Comparison of ENCODE assay signal across 8 cellular contexts in the genomic region with DNA sequence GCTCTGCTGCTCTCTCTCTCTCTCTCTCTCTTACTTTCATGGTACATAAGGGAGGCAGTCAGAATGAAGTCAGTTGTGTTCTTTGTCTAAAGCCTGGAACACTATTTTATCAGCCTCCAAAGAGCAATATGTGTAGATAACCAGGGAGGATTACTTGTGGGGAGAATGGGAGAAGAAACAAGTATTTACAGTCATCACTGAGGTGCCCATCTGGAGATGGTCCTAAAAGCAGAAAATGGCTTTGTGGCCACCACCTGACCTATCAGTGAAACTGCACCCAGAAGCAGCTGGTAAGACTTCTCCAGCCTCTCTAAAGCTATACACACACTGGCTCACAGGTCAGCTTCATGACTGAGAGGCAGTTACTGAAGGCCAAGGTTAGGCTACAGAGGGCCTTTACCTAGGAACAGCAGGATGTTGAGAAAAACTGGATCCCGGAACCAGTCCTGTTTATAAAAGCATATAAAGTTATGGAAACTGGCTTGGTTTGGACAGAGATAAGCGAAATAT.
DNase-seq lines count a peak whose midpoint lies in the region; ATAC-seq, FAIRE-seq and TF ChIP-seq lines count a peak whose summit lies in the region.

No MANE protein-coding gene starts in this region.

- H3K9ac ChIP-seq in OCI-LY1 (ENCODE audit: low read length): no peak overlapping the region
- H3K9ac ChIP-seq in H1 (replicated peaks in 1 of 4; ENCODE audit: extremely low read depth in 1 of 4, low read depth in 3 of 4, low read length in 3 of 4): no peak overlapping the region

- peak; percentile 51 to 65 for TF ChIP-seq RAD21 in H1 (IDR thresholded peaks at IDR 0.05 in 1 of 2, conservative IDR thresholded peaks at IDR 0.05 in 1 of 2; ENCODE audit: low read depth in 2 of 2, low read length in 2 of 2)

- no peaks in the 10 kb centered on the region for H3K79me1 ChIP-seq in H1 (ENCODE audit: low read depth, low read length)

- peaks cover 0 to 4% of the 10 kb centered on the region in 2 donors for H3K27me3 Mint-ChIP-seq in natural killer cell (ENCODE audit: low read depth in 2 of 2)

- DNase-seq in COLO668 (lab: John Stamatoyannopoulos, UW; ENCODE audit: unreplicated experiment): peak; percentile 0
- no peak for DNase-seq in H1 (ENCODE audit: low read depth in 1 of 2, low spot score in 2 of 2)
- DNase-seq in natural killer cell: no peak
- DNase-seq in 8988T: no peak
- DNase-seq in activated T-cell treated with anti-CD3 and anti-CD28 coated beads, Interleukin-2, amount 50 U/mL, for 48 hours: no peak

- H3K23me2 ChIP-seq in H1 (ENCODE audit: low read depth, low read length): no peaks in the 10 kb centered on the region

- FAIRE-seq in H1 (lab: Jason Lieb, UNC): peak; percentile 60

- H3K4me3 Mint-ChIP-seq in natural killer cell: peak overlapping the region; percentile 7

- no peak overlapping the region for H4K8ac ChIP-seq in H1 (ENCODE audit: extremely low read depth, insufficient read depth, low read length)

- TF ChIP-seq CTCF in OCI-LY1 (IDR thresholded peaks at IDR 0.05; ENCODE audit: low read length) (peak; percentile 54), H1 (IDR thresholded peaks at IDR 0.05; ENCODE audit: control extremely low read depth in 1 of 3, insufficient read depth in 1 of 3, low read depth in 1 of 3, low read length in 3 of 3) (peak in 2 of 3 experiments; percentile 14 to 58; a peak in 2 of 4 replicates), natural killer cell (IDR thresholded peaks at IDR 0.05) (peak; percentile 54)

- no peaks in the 10 kb centered on the region for H3F3A ChIP-seq in OCI-LY1 (ENCODE audit: insufficient read depth, low read length)

- peaks cover 40% of the 10 kb centered on the region for H3K4me1 ChIP-seq in OCI-LY1 (ENCODE audit: insufficient read depth, low read length, severe bottlenecking)
- peaks cover 8 to 16% (median 12%) of the 10 kb centered on the region in 4 experiments for H3K4me1 ChIP-seq in H1 (replicated peaks in 1 of 4; ENCODE audit: control insufficient read depth in 3 of 4, insufficient read depth in 4 of 4, low read length in 3 of 4)

- TF ChIP-seq POLR2A in H1 (IDR thresholded peaks at IDR 0.05; ENCODE audit: control extremely low read depth in 1 of 2, low read depth in 2 of 2, low read length in 2 of 2): no peak

- WGBS in H1 (ENCODE audit: extremely low coverage in 1 of 2, insufficient coverage in 1 of 2, insufficient read length in 1 of 2, insufficient replicate concordance in 2 of 2, low coverage in 1 of 2, low lambda C conversion rate in 2 of 2, missing lambda C conversion rate in 1 of 2), 2 experiments: 70% methylated on average over 2 of the region's 2 CpGs; no CpG with 5 or more reads in 1 of the 2 experiments

- no peak overlapping the region for H2BK12ac ChIP-seq in H1 (ENCODE audit: low read depth, low read length)

- no peak overlapping the region for H3K4ac ChIP-seq in H1 (replicated peaks; ENCODE audit: insufficient read length, low read depth, low read length)

- H3K27ac ChIP-seq in OCI-LY1 (ENCODE audit: low read depth, low read length, poor library complexity, severe bottlenecking) (no peak overlapping the region), H1 (ENCODE audit: low read depth, low read length) (no peak overlapping the region)

- peaks cover 32 to 33% of the 10 kb centered on the region in 2 donors for H3K4me1 Mint-ChIP-seq in natural killer cell

- intact Hi-C loops in natural killer cell (cut with micrococcal nuclease): loop anchor here (1.0 kb wide), 1 partner anchor 108 kb away; no protein-coding TSS in a partner anchor

- H4K5ac ChIP-seq in H1 (ENCODE audit: insufficient read length, low read depth, low read length): no peak overlapping the region

- H3K9me3 ChIP-seq in OCI-LY1 (ENCODE audit: low read length) (no peaks in the 10 kb centered on the region), H1 (ENCODE audit: insufficient read depth in 2 of 2, low read depth in 1 of 2, low read length in 1 of 2) (no peaks in the 10 kb centered on the region)

- H3K36me3 ChIP-seq in OCI-LY1 (ENCODE audit: insufficient read depth, low read length): no peaks in the 10 kb centered on the region; the same call in 1 of the 2 replicates
- no peaks in the 10 kb centered on the region for H3K36me3 ChIP-seq in H1 (ENCODE audit: control insufficient read depth in 2 of 4, insufficient read depth in 4 of 4, low read length in 3 of 4)

- no peaks in the 10 kb centered on the region for H3K36me3 Mint-ChIP-seq in natural killer cell

- no peak overlapping the region for H3K4me2 ChIP-seq in OCI-LY1 (ENCODE audit: low read length)
- no peak overlapping the region for H3K4me2 ChIP-seq in H1 (ENCODE audit: insufficient read depth in 1 of 2, low read depth in 2 of 2, low read length in 2 of 2)

- H2AFZ ChIP-seq in OCI-LY1 (ENCODE audit: low read length) (no peak overlapping the region), H1 (ENCODE audit: low read length) (no peak overlapping the region)

- no peak overlapping the region for H3K56ac ChIP-seq in H1 (replicated peaks; ENCODE audit: insufficient read length, low read depth, low read length)

- H3K14ac ChIP-seq in H1 (ENCODE audit: insufficient read length): no peak overlapping the region

- H2BK20ac ChIP-seq in H1 (ENCODE audit: low read length): no peak overlapping the region

- H3K79me2 ChIP-seq in OCI-LY1 (ENCODE audit: insufficient read depth, low read length) (peaks cover 34% of the 10 kb centered on the region), H1 (ENCODE audit: control insufficient read depth in 1 of 2, insufficient read depth in 2 of 2, low read length in 2 of 2) (peaks cover 0 to 26% of the 10 kb centered on the region in 2 experiments; a peak in 2 of 4 replicates)

- H2BK120ac ChIP-seq in H1 (replicated peaks; ENCODE audit: low read depth, low read length): no peak overlapping the region

- no peak overlapping the region for H3K18ac ChIP-seq in H1 (ENCODE audit: extremely low read depth, low read length)

- no peak for TF ChIP-seq EP300 in H1 (IDR thresholded peaks at IDR 0.05; ENCODE audit: borderline replicate concordance in 1 of 2, low read depth in 2 of 2, low read length in 2 of 2)

- no peaks in the 10 kb centered on the region for H3K9me3 Mint-ChIP-seq in natural killer cell

- H2BK5ac ChIP-seq in H1 (ENCODE audit: low read depth, low read length): no peak overlapping the region

- no peak overlapping the region for H2AK5ac ChIP-seq in H1 (ENCODE audit: low read depth, low read length)

- H3K23ac ChIP-seq in H1 (ENCODE audit: insufficient read length): no peak overlapping the region

- H3K27me3 ChIP-seq in OCI-LY1 (ENCODE audit: insufficient read depth, low read length): no peaks in the 10 kb centered on the region
- H3K27me3 ChIP-seq in H1 (replicated peaks in 1 of 4; ENCODE audit: control insufficient read depth in 3 of 4, extremely low read depth in 1 of 4, insufficient read depth in 3 of 4, low read length in 3 of 4): no peaks in the 10 kb centered on the region

- H3K9me2 ChIP-seq in OCI-LY1 (ENCODE audit: low read depth, low read length): no peaks in the 10 kb centered on the region

- peak overlapping the region in 1 of 2 donors; percentile 74 for H3K27ac Mint-ChIP-seq in natural killer cell

- peak; percentile 93 for ATAC-seq in GM18909 (IDR thresholded peaks at IDR 0.05; ENCODE audit: poor library complexity, unreplicated experiment)
- ATAC-seq in HG03139 (IDR thresholded peaks at IDR 0.05; ENCODE audit: unreplicated experiment): peak; percentile 88
- ATAC-seq in natural killer cell: peak; percentile 68 to 92 (median 89)

- POLR2A ChIA-PET in H1 (lab: Charles Lee; ENCODE audit: partially characterized antibody): no interaction called here

- H2BK15ac ChIP-seq in H1 (ENCODE audit: low read length): no peak overlapping the region

- H4K20me1 ChIP-seq in OCI-LY1 (ENCODE audit: insufficient read depth, low read length) (no peaks in the 10 kb centered on the region), H1 (replicated peaks in 1 of 2; ENCODE audit: control insufficient read depth in 1 of 2, insufficient read depth in 2 of 2, low read length in 2 of 2) (no peaks in the 10 kb centered on the region)

- CTCF ChIA-PET in H1 (lab: Charles Lee; ENCODE audit: partially characterized antibody): interaction anchor here (1.0 to 2.5 kb wide), 18 partner anchors 9 to 68 kb away, joined by 3 to 19 read pairs (median 6); no protein-coding TSS in a partner anchor

- no peak overlapping the region for H4K91ac ChIP-seq in H1 (replicated peaks; ENCODE audit: insufficient read length, low read length)

- no peak overlapping the region for H3K4me3 ChIP-seq in OCI-LY1 (ENCODE audit: low read depth, low read length, poor library complexity, severe bottlenecking)
- H3K4me3 ChIP-seq in H1 (ENCODE audit: extremely low read depth in 1 of 4, insufficient read depth in 2 of 4, low read depth in 3 of 4, low read length in 4 of 4): no peak overlapping the region

TF ChIP-seq in H1, 55 proteins besides CTCF, POLR2A, EP300 and RAD21:
- no peak for TF ChIP-seq KDM1A (IDR thresholded peaks at IDR 0.05; ENCODE audit: borderline replicate concordance, low read length)
- no peak for TF ChIP-seq JUN (IDR thresholded peaks at IDR 0.05; ENCODE audit: low read depth, low read length)
- TF ChIP-seq, protein P1, sequence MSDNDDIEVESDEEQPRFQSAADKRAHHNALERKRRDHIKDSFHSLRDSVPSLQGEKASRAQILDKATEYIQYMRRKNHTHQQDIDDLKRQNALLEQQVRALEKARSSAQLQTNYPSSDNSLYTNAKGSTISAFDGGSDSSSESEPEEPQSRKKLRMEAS (IDR thresholded peaks at IDR 0.05): no peak
- TF ChIP-seq SAP30 (IDR thresholded peaks at IDR 0.05; ENCODE audit: insufficient read depth, insufficient replicate concordance, low read length): no peak
